Comparison of ENCODE assay signal across 13 cellular contexts in the genomic region with DNA sequence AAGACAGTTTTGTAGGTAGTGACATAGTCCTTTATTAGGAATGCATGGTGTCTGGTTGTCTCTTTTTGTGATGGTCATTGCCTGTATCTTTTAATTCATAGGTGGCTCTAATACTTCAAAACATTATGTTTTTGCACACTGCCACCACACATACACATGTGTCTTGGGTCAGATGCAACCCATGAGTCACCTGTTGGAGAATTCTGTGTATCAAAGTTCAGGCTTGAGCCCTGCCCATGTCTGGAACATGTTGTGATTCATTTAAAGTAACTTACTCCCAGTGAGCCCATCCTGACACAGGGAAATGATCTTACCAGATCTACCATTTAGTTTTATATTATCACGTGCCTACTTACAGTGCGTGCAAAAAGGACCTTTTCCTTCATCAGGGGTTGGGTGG.
DNase-seq lines count a peak whose midpoint lies in the region; ATAC-seq and TF ChIP-seq lines count a peak whose summit lies in the region.
"Had no signal": no experiment of that assay in that cellular context is flagged by ENCODE, and none has a peak within 500 bp of the region (broad histone marks: within the 10 kb centered on the region; RNA-seq: fewer than 3 reads in every experiment).

No MANE protein-coding gene starts in this region.

- no peak overlapping the region for H3K4me3 ChIP-seq in IMR-90 (ENCODE audit: insufficient read depth, low read depth, low read length)
- H3K4me3 ChIP-seq in liver (ENCODE audit: low read depth in 1 of 3, low read length in 3 of 3) = no peak overlapping the region
- H3K4me3 ChIP-seq: lung, thoracic aorta had no signal

- H3K9me3 ChIP-seq in IMR-90 (ENCODE audit: control insufficient read depth, insufficient read depth, low read length) (no peaks in the 10 kb centered on the region), liver (ENCODE audit: control insufficient read depth in 4 of 4, low read length in 3 of 4) (no peaks in the 10 kb centered on the region)
- H3K9me3 ChIP-seq: thoracic aorta had no signal

- no peak overlapping the region for H3K4ac ChIP-seq in IMR-90 (ENCODE audit: low read depth, low read length)

- H3K14ac ChIP-seq in IMR-90 (replicated peaks; ENCODE audit: low read depth, low read length) = no peak overlapping the region; the same call in 1 of the 2 replicates

- no peak overlapping the region for H4K5ac ChIP-seq in IMR-90 (ENCODE audit: low read depth, low read length)

- TF ChIP-seq POLR2A in IMR-90 (IDR thresholded peaks at IDR 0.05; ENCODE audit: low read depth, low read length) = no peak

- CTCF ChIA-PET in IMR-90 (lab: Yijun Ruan, JAX) = no interaction called here

- H3K27me3 ChIP-seq in IMR-90 (ENCODE audit: control insufficient read depth, insufficient read depth, low read length) = no peaks in the 10 kb centered on the region
- no peaks in the 10 kb centered on the region for H3K27me3 ChIP-seq in liver (ENCODE audit: control insufficient read depth in 4 of 4, insufficient read depth in 4 of 4, low read length in 3 of 4)

- peaks cover 23% of the 10 kb centered on the region for H4K20me1 ChIP-seq in IMR-90 (ENCODE audit: insufficient read depth, low read length)

- no peak overlapping the region for H2AK5ac ChIP-seq in IMR-90 (ENCODE audit: low read depth, low read length)

- no peak overlapping the region for H3K18ac ChIP-seq in IMR-90 (ENCODE audit: low read depth, low read length)

- peaks cover 35% of the 10 kb centered on the region for H3K9me1 ChIP-seq in IMR-90 (ENCODE audit: insufficient read depth, low read length)

- intact Hi-C loops in IMR-90 (cut with micrococcal nuclease) = no loop called here

- no TSS peak for BruUV-seq in IMR-90 (replicated peaks; lab: Mats Ljungman, UMichigan)

- no peak overlapping the region for H2AFZ ChIP-seq in IMR-90 (replicated peaks; ENCODE audit: low read length, poor library complexity)

- TF ChIP-seq CTCF in IMR-90 (conservative IDR thresholded peaks at IDR 0.05; ENCODE audit: low read depth, low read length) = no peak
- TF ChIP-seq CTCF in liver (IDR thresholded peaks at IDR 0.05; ENCODE audit: low read depth, low read length, missing input control) = no peak

- no peak overlapping the region for H4K91ac ChIP-seq in IMR-90 (ENCODE audit: insufficient read depth, low read depth, low read length)

- H3K27ac ChIP-seq in IMR-90 (ENCODE audit: insufficient read depth, low read length) = no peak overlapping the region
- peak overlapping the region; percentile 9 to 62 for H3K27ac ChIP-seq in liver (ENCODE audit: low read depth in 1 of 2, low read length in 2 of 2)
- H3K27ac ChIP-seq: thoracic aorta had no signal

- no peak overlapping the region for H2BK120ac ChIP-seq in IMR-90 (ENCODE audit: low read depth, low read length)

- H3K79me1 ChIP-seq in IMR-90 (ENCODE audit: low read depth in 1 of 2, low read length in 2 of 2) = peaks cover 11 to 69% of the 10 kb centered on the region in 2 experiments

- no peak overlapping the region for H3K4me2 ChIP-seq in IMR-90 (ENCODE audit: low read depth, low read length)

- dilution Hi-C loops in IMR-90 (cut with HindIII; ENCODE audit: low sequenced_read_pairs, unreplicated experiment) = no loop called here

- DNase-seq in ACHN (peak; percentile 53), IMR-90 (peak; percentile 86), dermis blood vessel endothelial cell (peak; percentile 48), NCI-H2171 (lab: John Stamatoyannopoulos, UW) (no peak), NCI-H510A (lab: John Stamatoyannopoulos, UW) (no peak)
- DNase-seq in activated CD4-positive, CD25-positive, alpha-beta regulatory T cell (lab: John Stamatoyannopoulos, UW) = no peak
- DNase-seq: activated T-cell treated with anti-CD3 and anti-CD28 coated beads, Interleukin-2, amount 50 U/mL, for 72 hours; DMS79; Right ventricle myocardium superior had no signal

- no peak overlapping the region for H2BK20ac ChIP-seq in IMR-90 (ENCODE audit: low read depth, low read length)

- H3K4me1 ChIP-seq in IMR-90 (ENCODE audit: control insufficient read depth, insufficient read depth, low read length) = peaks cover 17% of the 10 kb centered on the region
- peaks cover 0 to 7% (median 0%) of the 10 kb centered on the region in 4 donors for H3K4me1 ChIP-seq in liver (ENCODE audit: control insufficient read depth in 4 of 4, insufficient read depth in 4 of 4, low read length in 3 of 4)

- ATAC-seq in IMR-90 (ENCODE audit: low read depth) = peak; percentile 62
- no peak for ATAC-seq in GM18520 (IDR thresholded peaks at IDR 0.05; ENCODE audit: unreplicated experiment)
- ATAC-seq: activated T-cell treated with anti-CD3 and anti-CD28 coated beads, Interleukin-2, amount 50 U/mL, for 72 hours had no signal

- in situ Hi-C loops in ACHN (cut with HindIII; ENCODE audit: low pct_ligation_motif_present, low pct_unique_long_range_greater_than_20kb, low sequenced_read_pairs) = no loop called here
- in situ Hi-C loops in IMR-90 (cut with MboI; ENCODE audit: low sequenced_read_pairs) = no loop called here

- no peak overlapping the region for H2BK15ac ChIP-seq in IMR-90 (ENCODE audit: low read depth, low read length)

- no peak overlapping the region for H3K56ac ChIP-seq in IMR-90 (ENCODE audit: extremely low read depth, insufficient read depth, low read length)

- POLR2A ChIA-PET in IMR-90 (lab: Charles Lee; ENCODE audit: unreplicated experiment) = no interaction called here

- H2AK9ac ChIP-seq in IMR-90 (replicated peaks; ENCODE audit: low read depth, low read length, poor library complexity) = no peak overlapping the region

- H3K9ac ChIP-seq in IMR-90 (ENCODE audit: low read depth, low read length) = no peak overlapping the region
- no peak overlapping the region for H3K9ac ChIP-seq in liver (ENCODE audit: low read depth in 1 of 2, low read length in 2 of 2)

- H3K36me3 ChIP-seq in IMR-90 (ENCODE audit: control insufficient read depth, insufficient read depth, low read length) (peaks cover 34% of the 10 kb centered on the region), liver (ENCODE audit: control insufficient read depth in 4 of 4, insufficient read depth in 3 of 4, low read depth in 1 of 4, low read length in 3 of 4) (peaks cover 11 to 52% (median 38%) of the 10 kb centered on the region in 4 donors)

- H4K8ac ChIP-seq in IMR-90 (ENCODE audit: low read depth in 2 of 2, low read length in 2 of 2) = no peak overlapping the region

- no CpG with 5 or more reads among the region's 2 CpGs for WGBS in IMR-90 (ENCODE audit: extremely low coverage in 2 of 2, insufficient read length in 1 of 2), 2 experiments
- WGBS in liver = 89% methylated on average over 2 of the region's 2 CpGs

- H3K23ac ChIP-seq in IMR-90 (ENCODE audit: low read depth, low read length) = no peak overlapping the region

- TF ChIP-seq RAD21 in IMR-90 (IDR thresholded peaks at IDR 0.05; ENCODE audit: low read length) = no peak
- TF ChIP-seq RAD21 in liver (IDR thresholded peaks at IDR 0.05) = no peak

- peak overlapping the region; percentile 66 for H2BK5ac ChIP-seq in IMR-90 (ENCODE audit: low read depth, low read length, poor library complexity, severe bottlenecking)

TF ChIP-seq in IMR-90, 13 proteins besides CTCF, POLR2A, EP300 and RAD21:
- TF ChIP-seq BHLHE40 (IDR thresholded peaks at IDR 0.05; ENCODE audit: low read depth, low read length) (0 out of 2 replicates have a peak, but pooled peaks have one; percentile 24), FOS (IDR thresholded peaks at IDR 0.05; ENCODE audit: low read depth, low read length) (peak; percentile 56), MAZ (IDR thresholded peaks at IDR 0.05; ENCODE audit: borderline replicate concordance, low read depth, low read length) (no peak), MXI1 (IDR thresholded peaks at IDR 0.05; ENCODE audit: borderline replicate concordance, low read depth, low read length) (no peak)
- TF ChIP-seq, protein P1, sequence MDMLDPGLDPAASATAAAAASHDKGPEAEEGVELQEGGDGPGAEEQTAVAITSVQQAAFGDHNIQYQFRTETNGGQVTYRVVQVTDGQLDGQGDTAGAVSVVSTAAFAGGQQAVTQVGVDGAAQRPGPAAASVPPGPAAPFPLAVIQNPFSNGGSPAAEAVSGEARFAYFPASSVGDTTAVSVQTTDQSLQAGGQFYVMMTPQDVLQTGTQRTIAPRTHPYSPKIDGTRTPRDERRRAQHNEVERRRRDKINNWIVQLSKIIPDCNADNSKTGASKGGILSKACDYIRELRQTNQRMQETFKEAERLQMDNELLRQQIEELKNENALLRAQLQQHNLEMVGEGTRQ (IDR thresholded peaks at IDR 0.05; ENCODE audit: low read depth, low read length) = no peak

TF ChIP-seq in liver, 16 proteins besides CTCF, POLR2A, EP300 and RAD21 (continues in another document):
- TF ChIP-seq YY1 (IDR thresholded peaks at IDR 0.05) = no peak
- TF ChIP-seq SP1 (IDR thresholded peaks at IDR 0.05) = peak; percentile 27
- TF ChIP-seq GABPA (IDR thresholded peaks at IDR 0.05 in 1 of 2, conservative IDR thresholded peaks at IDR 0.05 in 1 of 2) = no peak
- TF ChIP-seq, protein P2, sequence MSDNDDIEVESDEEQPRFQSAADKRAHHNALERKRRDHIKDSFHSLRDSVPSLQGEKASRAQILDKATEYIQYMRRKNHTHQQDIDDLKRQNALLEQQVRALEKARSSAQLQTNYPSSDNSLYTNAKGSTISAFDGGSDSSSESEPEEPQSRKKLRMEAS (IDR thresholded peaks at IDR 0.05) = peak; percentile 11
- TF ChIP-seq FOXA1 (IDR thresholded peaks at IDR 0.05) = no peak
- TF ChIP-seq, protein P3, sequence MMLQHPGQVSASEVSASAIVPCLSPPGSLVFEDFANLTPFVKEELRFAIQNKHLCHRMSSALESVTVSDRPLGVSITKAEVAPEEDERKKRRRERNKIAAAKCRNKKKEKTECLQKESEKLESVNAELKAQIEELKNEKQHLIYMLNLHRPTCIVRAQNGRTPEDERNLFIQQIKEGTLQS (IDR thresholded peaks at IDR 0.05) = peak; percentile 31
- no peak for TF ChIP-seq FOXA2 (IDR thresholded peaks at IDR 0.05)
- no peak for TF ChIP-seq TAF1 (conservative IDR thresholded peaks at IDR 0.05)
- peak; percentile 58 to 61 for TF ChIP-seq HNF4A (conservative IDR thresholded peaks at IDR 0.05)
- TF ChIP-seq JUND (IDR thresholded peaks at IDR 0.05) = peak; percentile 63 to 72
- TF ChIP-seq EGR1 (IDR thresholded peaks at IDR 0.05; ENCODE audit: low read depth in 2 of 2) = no peak
- TF ChIP-seq RXRA (IDR thresholded peaks at IDR 0.05) = peak; percentile 12 to 30

Comparison
In these comparisons a context has a peak if more than half of its experiments do, and no peak if none do; other contexts are left out.
1. DNase-seq: peak in ACHN (single experiment), IMR-90 (single experiment) and dermis blood vessel endothelial cell (single experiment); none in activated CD4-positive, CD25-positive, alpha-beta regulatory T cell (0 of 4), NCI-H2171 (single experiment) and NCI-H510A (single experiment).